ENCODE assay signal across 17 cellular contexts in the genomic region with DNA sequence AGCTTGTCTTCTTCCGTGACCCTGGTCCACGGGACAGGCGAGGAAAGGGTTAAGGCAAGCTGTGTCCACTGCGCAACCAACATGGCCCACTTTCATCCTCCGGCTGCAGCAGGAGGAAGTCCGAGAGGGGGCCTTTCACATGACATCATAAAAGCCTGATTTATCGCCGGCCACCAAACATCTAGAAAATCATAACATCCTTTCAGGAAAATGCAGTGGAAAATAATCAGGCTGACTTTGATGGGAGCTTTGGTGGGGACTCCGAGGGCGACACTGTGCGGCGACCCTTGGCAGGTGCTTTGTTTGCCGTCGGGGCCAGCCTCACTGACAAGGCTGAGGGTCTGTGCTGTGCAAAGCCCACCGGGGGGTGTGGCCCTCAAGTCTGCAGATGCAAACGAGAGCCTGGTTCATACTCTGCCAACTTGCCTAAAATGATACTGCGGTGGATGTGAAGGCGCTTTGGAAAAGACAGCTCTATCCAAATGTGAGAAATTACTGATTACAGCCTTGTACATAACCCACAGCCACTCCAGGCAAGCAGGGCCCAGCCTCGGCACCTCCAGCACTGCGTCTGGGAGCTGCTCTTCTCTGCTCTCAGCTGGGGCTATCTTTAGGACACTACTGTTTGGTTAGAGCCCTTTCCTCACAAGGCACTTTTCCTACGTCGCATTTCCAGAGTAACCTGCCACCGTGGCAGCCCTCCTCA. TPM values are rescaled to one million over a fixed set of nuclear protein-coding genes. Genes with fewer than 3 reads are reported as not detected.
"Had no signal": no experiment of that assay in that cellular context is flagged by ENCODE, and none has a peak within 500 bp of the region (broad histone marks: within the 10 kb centered on the region; RNA-seq: fewer than 3 reads in every experiment).

No MANE protein-coding gene starts in this region.

- H3K4me2 ChIP-seq: smooth muscle cell had no signal

- FAIRE-seq: bronchial epithelial cell, colon had no signal

- H3K27ac ChIP-seq: gastroesophageal sphincter had no signal

- H3K4me1 ChIP-seq: gastroesophageal sphincter had no signal

- ATAC-seq: activated CD8-positive, alpha-beta memory T cell treated with anti-CD3 and anti-CD28 coated beads, Interleukin-2, amount 10 ng/mL, durations not matched to agents 7 days and 5 days; activated T-cell treated with anti-CD3 and anti-CD28 coated beads, Interleukin-2, amount 50 U/mL, for 4 hours; gastroesophageal sphincter; stimulated activated effector memory CD8-positive, alpha-beta T cell treated with anti-CD3 and anti-CD28 coated beads, Interleukin-12 subunit alpha, Interleukin-12 subunit beta, amount 100 ng/mL, for 72 hours had no signal

- H3K4me3 ChIP-seq: gastroesophageal sphincter, smooth muscle cell had no signal

- H3K36me3 ChIP-seq: gastroesophageal sphincter had no signal

- DNase-seq: activated CD4-positive, alpha-beta T cell treated with anti-CD3 and anti-CD28 coated beads for 1 hour; activated CD4-positive, alpha-beta T cell treated with anti-CD3 and anti-CD28 coated beads, Interleukin-2, amount 50 U/mL, for 48 hours; activated CD8-positive, alpha-beta memory T cell treated with anti-CD3 and anti-CD28 coated beads, Interleukin-2, amount 10 ng/mL, durations not matched to agents 7 days and 5 days; activated gamma-delta T cell treated with Interleukin-2 at 50 U/mL for 16 hours; activated naive CD8-positive, alpha-beta T cell treated with anti-CD3 and anti-CD28 coated beads, Interleukin-2, amount 10 ng/mL, durations not matched to agents 7 days and 5 days; activated T-cell treated with anti-CD3 and anti-CD28 coated beads, Interleukin-2, amount 50 U/mL, for 4 hours; anterior cingulate cortex; effector memory CD4-positive, alpha-beta T cell; hippocampal formation; mesendoderm; nephron progenitor cell; T1000 had no signal

- H3K9me3 ChIP-seq: gastroesophageal sphincter had no signal

RNA-seq across cellular contexts. Expression of gene FOXC1, which starts 25.7 kb away (rescaled TPM):
- total RNA-seq: activated naive CD8-positive, alpha-beta T cell treated with anti-CD3 and anti-CD28 coated beads, Interleukin-2, amount 10 ng/mL, durations not matched to agents 7 days and 5 days had no signal
